Comparison of ENCODE assay signal across 8 cellular contexts in the genomic region with DNA sequence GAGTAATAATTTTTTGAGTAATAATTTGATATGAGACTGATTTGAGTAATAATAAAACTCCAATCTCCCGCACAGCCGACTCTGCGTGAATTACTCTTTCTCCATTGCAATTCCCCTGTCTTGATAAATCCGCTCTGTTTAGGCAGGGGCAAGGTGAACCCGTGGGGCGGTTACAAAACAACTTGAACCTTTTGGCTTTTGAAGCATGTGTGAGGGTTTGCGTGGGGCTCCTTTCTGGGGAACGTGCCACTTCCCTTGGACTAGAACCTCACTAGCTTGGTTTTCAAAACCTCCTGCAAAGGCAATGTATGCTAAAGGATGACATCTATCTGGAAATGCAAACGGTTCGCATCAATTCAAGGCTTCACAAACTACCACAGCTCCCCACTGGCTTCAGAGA. TPM values are rescaled to one million over a fixed set of nuclear protein-coding genes. Genes with fewer than 3 reads are reported as not detected.
A peak's percentile ranks its signal among the peaks of the same experiment; 100 is the strongest.
DNase-seq lines count a peak whose midpoint lies in the region; ATAC-seq and TF ChIP-seq lines count a peak whose summit lies in the region.

No MANE protein-coding gene starts in this region.

- H3K4me2 ChIP-seq in GM23248 (ENCODE audit: unreplicated experiment): peak overlapping the region; percentile 95

- H3K27ac ChIP-seq in GM23248 (peak overlapping the region; percentile 97; the same call in 1 of the 2 replicates), RWPE2 (ENCODE audit: poor library complexity, severe bottlenecking) (peak overlapping the region; percentile 82), esophagus squamous epithelium (peak overlapping the region; percentile 90 to 98 (median 98))

- intact Hi-C loops in esophagus squamous epithelium (cut with DNase I): no loop called here

- no peak for TF ChIP-seq POLR2A in esophagus squamous epithelium (IDR thresholded peaks at IDR 0.05)

- H3K4me3 ChIP-seq in GM23248 (peak overlapping the region; percentile 79), RWPE2 (ENCODE audit: severe bottlenecking) (no peak overlapping the region), esophagus squamous epithelium (peak overlapping the region in 3 of 4 donors; percentile 66 to 87 (median 77)), HAP-1 (no peak overlapping the region)

- H4K20me1 ChIP-seq in GM23248 (ENCODE audit: insufficient read depth): no peaks in the 10 kb centered on the region

- ATAC-seq in RWPE2 (ENCODE audit: low read depth) (no peak), HG03460 (IDR thresholded peaks at IDR 0.05; ENCODE audit: unreplicated experiment) (no peak)

- H3K9me2 ChIP-seq in GM23248 (ENCODE audit: insufficient read depth): no peaks in the 10 kb centered on the region

- no peaks in the 10 kb centered on the region for H3K79me2 ChIP-seq in GM23248 (ENCODE audit: insufficient read depth)

- H3F3A ChIP-seq in GM23248 (ENCODE audit: insufficient read depth): peaks cover 24% of the 10 kb centered on the region

- TF ChIP-seq CTCF in RWPE2 (IDR thresholded peaks at IDR 0.05; ENCODE audit: poor library complexity, severe bottlenecking) (no peak), esophagus squamous epithelium (IDR thresholded peaks at IDR 0.05) (no peak)

- H3K27me3 ChIP-seq in GM23248 (replicated peaks; ENCODE audit: insufficient read depth): no peaks in the 10 kb centered on the region
- H3K27me3 ChIP-seq in RWPE2 (ENCODE audit: insufficient read depth, poor library complexity, severe bottlenecking): no peaks in the 10 kb centered on the region
- no peaks in the 10 kb centered on the region for H3K27me3 ChIP-seq in esophagus squamous epithelium
- no peaks in the 10 kb centered on the region for H3K27me3 ChIP-seq in HAP-1 (ENCODE audit: low read depth)

- DNase-seq in GM23248: no peak
- DNase-seq in RWPE2 (ENCODE audit: low spot score): no peak
- DNase-seq in esophagus squamous epithelium (lab: John Stamatoyannopoulos, UW): no peak
- DNase-seq in retina: peak; percentile 15
- DNase-seq in HAP-1 (ENCODE audit: low spot score in 2 of 2): no peak
- no peak for DNase-seq in NCI-H1436 (lab: John Stamatoyannopoulos, UW)
- no peak for DNase-seq in H4 (ENCODE audit: low spot score)

- H2AFZ ChIP-seq in GM23248: peak overlapping the region; percentile 98

- peaks cover 41% of the 10 kb centered on the region for H3K4me1 ChIP-seq in GM23248 (ENCODE audit: insufficient read depth)
- H3K4me1 ChIP-seq in RWPE2 (ENCODE audit: insufficient read depth, poor library complexity, severe bottlenecking): peaks cover 15% of the 10 kb centered on the region
- H3K4me1 ChIP-seq in esophagus squamous epithelium: peaks cover 0 to 23% (median 14%) of the 10 kb centered on the region in 3 donors
- H3K4me1 ChIP-seq in HAP-1: peaks cover 21% of the 10 kb centered on the region

- no peaks in the 10 kb centered on the region for H3K9me3 ChIP-seq in GM23248 (ENCODE audit: low read depth)
- no peaks in the 10 kb centered on the region for H3K9me3 ChIP-seq in RWPE2 (ENCODE audit: severe bottlenecking)
- no peaks in the 10 kb centered on the region for H3K9me3 ChIP-seq in esophagus squamous epithelium
- H3K9me3 ChIP-seq in HAP-1: no peaks in the 10 kb centered on the region; the same call in 1 of the 2 replicates

- WGBS in GM23248 (ENCODE audit: low coverage in 1 of 2, low lambda C conversion rate in 2 of 2, missing lambda C conversion rate in 2 of 2), 2 experiments: 70 to 72% methylated on average over 10 of the region's 10 CpGs
- WGBS in esophagus squamous epithelium, 2 donors: 62 to 69% methylated on average over 8 to 10 of the region's 10 CpGs

- H3K36me3 ChIP-seq in GM23248 (ENCODE audit: low read depth) (no peaks in the 10 kb centered on the region), RWPE2 (ENCODE audit: low read depth) (no peaks in the 10 kb centered on the region), esophagus squamous epithelium (no peaks in the 10 kb centered on the region), HAP-1 (replicated peaks) (no peaks in the 10 kb centered on the region)

- in situ Hi-C loops in GM23248 (cut with MboI): no loop called here
- in situ Hi-C loops in HAP-1 (cut with MboI; ENCODE audit: low sequenced_read_pairs): no loop called here

- peak overlapping the region; percentile 92 for H3K9ac ChIP-seq in GM23248

RNA-seq across cellular contexts. Expression of a gene that starts 1.5 kb away (rescaled TPM):
- total RNA-seq in GM23248 (2014; rRNA removed; shearing (Covaris generic)): 1.8 and 3.8 TPM in 2 replicates
- polyA plus RNA-seq in GM23248 (2016; fragmentation: Nextera tagmentation; extraction: Ambion mirVana): 1.8 TPM in 2 replicates
- 1 to 10 TPM in 2 of 4 donors, under 1 TPM in 2; 0.26 to 1.9 (median 0.85) TPM for total RNA-seq in esophagus squamous epithelium
- 0.12 TPM in 1 of 2 replicates, not detected in the other for total RNA-seq in H4 (2014; rRNA removed; shearing (Covaris generic))

RNA-seq across cellular contexts. Expression of a gene that starts 45.7 kb away (rescaled TPM):
- not detected in 2 replicates for total RNA-seq in GM23248 (2014; rRNA removed; shearing (Covaris generic))
- not detected in 2 replicates for polyA plus RNA-seq in GM23248 (2016; fragmentation: Nextera tagmentation; extraction: Ambion mirVana)
- 1 to 10 TPM in 3 of 4 donors, under 1 TPM in 1; 0.70 to 2.8 (median 2.6) TPM for total RNA-seq in esophagus squamous epithelium
- 5.7 and 6.9 TPM in 2 replicates for total RNA-seq in H4 (2014; rRNA removed; shearing (Covaris generic))

Comparison
In these comparisons a context has a peak if more than half of its experiments do, and no peak if none do; other contexts are left out.
1. H3K4me3 ChIP-seq: peak in GM23248 (single experiment) and esophagus squamous epithelium (3 of 4); none in RWPE2 (single experiment) and HAP-1 (single experiment).
2. Peak in every context shown above with its lines, with median percentiles within 50 percentile points of each other: H3K27ac ChIP-seq.